Comparison of ENCODE assay signal across 2 cellular contexts in the genomic region with DNA sequence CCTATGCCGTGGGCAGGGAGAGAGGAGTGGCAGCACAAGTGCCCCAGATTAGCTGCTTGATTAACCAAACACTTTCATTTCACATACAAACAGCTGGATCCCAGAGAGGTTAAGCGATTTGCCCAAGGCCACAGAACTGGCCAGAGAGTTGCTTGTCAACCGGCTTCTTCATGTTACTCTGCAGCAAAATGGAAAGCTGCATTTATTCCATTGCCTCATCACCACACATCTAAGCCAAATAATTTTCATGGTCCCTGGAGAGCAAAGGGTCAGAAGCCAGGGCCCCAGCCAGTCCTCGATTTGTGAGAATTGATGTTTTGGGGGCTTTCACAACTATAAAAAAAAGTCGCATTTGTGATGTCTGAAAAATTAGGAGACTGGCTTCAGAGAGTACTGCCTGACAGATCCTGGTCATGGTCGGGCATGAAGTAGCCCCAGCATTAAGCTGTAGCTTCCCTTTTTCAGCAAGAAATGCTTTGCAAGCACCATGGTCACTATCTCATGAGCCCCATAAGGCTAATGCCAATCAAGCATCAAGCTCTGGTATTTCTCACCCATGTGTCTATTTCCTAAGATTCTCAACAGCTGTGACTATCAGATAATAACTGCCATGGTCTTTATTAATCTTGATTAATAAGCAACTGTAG.
TF ChIP-seq lines count a peak whose summit lies in the region.

No MANE protein-coding gene starts in this region.

TF ChIP-seq in IMR-90, 13 proteins besides CTCF, POLR2A, EP300 and RAD21:
- TF ChIP-seq MAFK (IDR thresholded peaks at IDR 0.05; ENCODE audit: low read depth, low read length) (no peak), SMC3 (IDR thresholded peaks at IDR 0.05; ENCODE audit: low read depth, low read length) (no peak), CEBPB (IDR thresholded peaks at IDR 0.05; ENCODE audit: low read depth, low read length) (no peak), NFE2L2 (IDR thresholded peaks at IDR 0.05; ENCODE audit: low read depth, low read length) (no peak), CHD1 (IDR thresholded peaks at IDR 0.05; ENCODE audit: low read depth, low read length) (no peak), RFX5 (IDR thresholded peaks at IDR 0.05; ENCODE audit: low read depth, low read length) (no peak), BHLHE40 (IDR thresholded peaks at IDR 0.05; ENCODE audit: low read depth, low read length) (no peak)
- TF ChIP-seq, protein P1, sequence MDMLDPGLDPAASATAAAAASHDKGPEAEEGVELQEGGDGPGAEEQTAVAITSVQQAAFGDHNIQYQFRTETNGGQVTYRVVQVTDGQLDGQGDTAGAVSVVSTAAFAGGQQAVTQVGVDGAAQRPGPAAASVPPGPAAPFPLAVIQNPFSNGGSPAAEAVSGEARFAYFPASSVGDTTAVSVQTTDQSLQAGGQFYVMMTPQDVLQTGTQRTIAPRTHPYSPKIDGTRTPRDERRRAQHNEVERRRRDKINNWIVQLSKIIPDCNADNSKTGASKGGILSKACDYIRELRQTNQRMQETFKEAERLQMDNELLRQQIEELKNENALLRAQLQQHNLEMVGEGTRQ (IDR thresholded peaks at IDR 0.05; ENCODE audit: low read depth, low read length), result no peak
- TF ChIP-seq, protein P2, sequence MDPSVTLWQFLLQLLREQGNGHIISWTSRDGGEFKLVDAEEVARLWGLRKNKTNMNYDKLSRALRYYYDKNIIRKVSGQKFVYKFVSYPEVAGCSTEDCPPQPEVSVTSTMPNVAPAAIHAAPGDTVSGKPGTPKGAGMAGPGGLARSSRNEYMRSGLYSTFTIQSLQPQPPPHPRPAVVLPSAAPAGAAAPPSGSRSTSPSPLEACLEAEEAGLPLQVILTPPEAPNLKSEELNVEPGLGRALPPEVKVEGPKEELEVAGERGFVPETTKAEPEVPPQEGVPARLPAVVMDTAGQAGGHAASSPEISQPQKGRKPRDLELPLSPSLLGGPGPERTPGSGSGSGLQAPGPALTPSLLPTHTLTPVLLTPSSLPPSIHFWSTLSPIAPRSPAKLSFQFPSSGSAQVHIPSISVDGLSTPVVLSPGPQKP (IDR thresholded peaks at IDR 0.05; ENCODE audit: borderline replicate concordance, low read depth, low read length), result no peak

TF ChIP-seq in K562, 482 proteins besides CTCF, POLR2A, EP300 and RAD21:
- no peak for TF ChIP-seq XRCC4 (IDR thresholded peaks at IDR 0.05; ENCODE audit: extremely low read depth, insufficient read depth, insufficient read length)
- TF ChIP-seq, protein P3, sequence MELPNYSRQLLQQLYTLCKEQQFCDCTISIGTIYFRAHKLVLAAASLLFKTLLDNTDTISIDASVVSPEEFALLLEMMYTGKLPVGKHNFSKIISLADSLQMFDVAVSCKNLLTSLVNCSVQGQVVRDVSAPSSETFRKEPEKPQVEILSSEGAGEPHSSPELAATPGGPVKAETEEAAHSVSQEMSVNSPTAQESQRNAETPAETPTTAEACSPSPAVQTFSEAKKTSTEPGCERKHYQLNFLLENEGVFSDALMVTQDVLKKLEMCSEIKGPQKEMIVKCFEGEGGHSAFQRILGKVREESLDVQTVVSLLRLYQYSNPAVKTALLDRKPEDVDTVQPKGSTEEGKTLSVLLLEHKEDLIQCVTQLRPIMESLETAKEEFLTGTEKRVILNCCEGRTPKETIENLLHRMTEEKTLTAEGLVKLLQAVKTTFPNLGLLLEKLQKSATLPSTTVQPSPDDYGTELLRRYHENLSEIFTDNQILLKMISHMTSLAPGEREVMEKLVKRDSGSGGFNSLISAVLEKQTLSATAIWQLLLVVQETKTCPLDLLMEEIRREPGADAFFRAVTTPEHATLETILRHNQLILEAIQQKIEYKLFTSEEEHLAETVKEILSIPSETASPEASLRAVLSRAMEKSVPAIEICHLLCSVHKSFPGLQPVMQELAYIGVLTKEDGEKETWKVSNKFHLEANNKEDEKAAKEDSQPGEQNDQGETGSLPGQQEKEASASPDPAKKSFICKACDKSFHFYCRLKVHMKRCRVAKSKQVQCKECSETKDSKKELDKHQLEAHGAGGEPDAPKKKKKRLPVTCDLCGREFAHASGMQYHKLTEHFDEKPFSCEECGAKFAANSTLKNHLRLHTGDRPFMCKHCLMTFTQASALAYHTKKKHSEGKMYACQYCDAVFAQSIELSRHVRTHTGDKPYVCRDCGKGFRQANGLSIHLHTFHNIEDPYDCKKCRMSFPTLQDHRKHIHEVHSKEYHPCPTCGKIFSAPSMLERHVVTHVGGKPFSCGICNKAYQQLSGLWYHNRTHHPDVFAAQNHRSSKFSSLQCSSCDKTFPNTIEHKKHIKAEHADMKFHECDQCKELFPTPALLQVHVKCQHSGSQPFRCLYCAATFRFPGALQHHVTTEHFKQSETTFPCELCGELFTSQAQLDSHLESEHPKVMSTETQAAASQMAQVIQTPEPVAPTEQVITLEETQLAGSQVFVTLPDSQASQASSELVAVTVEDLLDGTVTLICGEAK (IDR thresholded peaks at IDR 0.05), result no peak
- TF ChIP-seq, protein P3 (CRISPR knock-in tag; IDR thresholded peaks at IDR 0.05), result no peak
- TF ChIP-seq, protein P4, sequence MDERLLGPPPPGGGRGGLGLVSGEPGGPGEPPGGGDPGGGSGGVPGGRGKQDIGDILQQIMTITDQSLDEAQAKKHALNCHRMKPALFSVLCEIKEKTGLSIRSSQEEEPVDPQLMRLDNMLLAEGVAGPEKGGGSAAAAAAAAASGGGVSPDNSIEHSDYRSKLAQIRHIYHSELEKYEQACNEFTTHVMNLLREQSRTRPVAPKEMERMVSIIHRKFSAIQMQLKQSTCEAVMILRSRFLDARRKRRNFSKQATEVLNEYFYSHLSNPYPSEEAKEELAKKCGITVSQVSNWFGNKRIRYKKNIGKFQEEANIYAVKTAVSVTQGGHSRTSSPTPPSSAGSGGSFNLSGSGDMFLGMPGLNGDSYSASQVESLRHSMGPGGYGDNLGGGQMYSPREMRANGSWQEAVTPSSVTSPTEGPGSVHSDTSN (CRISPR knock-in tag; IDR thresholded peaks at IDR 0.05; ENCODE audit: low read depth), result no peak
- TF ChIP-seq, protein P4 (tag; conservative IDR thresholded peaks at IDR 0.05; ENCODE audit: low read depth), result peak; percentile 47
